ENCODE assay signal across 25 cellular contexts in genomic region chr21:30372139-30372770, GRCh38. TPM values are rescaled to one million over a fixed set of nuclear protein-coding genes. Genes with fewer than 3 reads are reported as not detected.
A peak's percentile ranks its signal among the peaks of the same experiment; 100 is the strongest.
DNase-seq lines count a peak whose midpoint lies in the region; ATAC-seq, FAIRE-seq and TF ChIP-seq lines count a peak whose summit lies in the region.
"Had no signal": no experiment of that assay in that cellular context is flagged by ENCODE, and none has a peak within 500 bp of the region (broad histone marks: within the 10 kb centered on the region; RNA-seq: fewer than 3 reads in every experiment).

Gene KRTAP13-2, minus strand, starts transcription at chr21:30372271. Its CDS starts 58 bp downstream, at chr21:30372213.

- no peaks in the 10 kb centered on the region for H4K20me1 ChIP-seq in PC-3 (ENCODE audit: low read length)
- H4K20me1 ChIP-seq: BLaER1 had no signal

- H3K9me3 ChIP-seq in PC-3 (ENCODE audit: low read length) (no peaks in the 10 kb centered on the region), mucosa of descending colon (no peaks in the 10 kb centered on the region)
- H3K9me3 ChIP-seq: BLaER1, HAP-1 had no signal

- H3F3A ChIP-seq in PC-3 (ENCODE audit: low read length, unreplicated experiment) = no peaks in the 10 kb centered on the region

- H3K4me2 ChIP-seq in PC-3 (ENCODE audit: low read length) = no peak within 1 kb of the TSS
- H3K4me2 ChIP-seq: BLaER1 had no signal

- BruUV-seq in PC-3 (replicated peaks; lab: Mats Ljungman, UMichigan) = no TSS peak

- no peak within 1 kb of the TSS for H2AFZ ChIP-seq in PC-3 (ENCODE audit: low read length)

- CTCF ChIA-PET in PC-3 (lab: Charles Lee) = interaction anchor here (0.7 kb wide), 1 partner anchor 38 kb away, joined by 5 read pairs; no protein-coding TSS in a partner anchor

- intact Hi-C loops in PC-3 (cut with micrococcal nuclease) (no loop called here), mucosa of descending colon (cut with DNase I, micrococcal nuclease) (no loop called here)

- no peaks in the 10 kb centered on the region for H3K9me2 ChIP-seq in PC-3 (replicated peaks; ENCODE audit: low read length)

- H3K27me3 ChIP-seq in PC-3 (ENCODE audit: low read length) = peaks cover 14% of the 10 kb centered on the region
- H3K27me3 ChIP-seq in bronchial epithelial cell (ENCODE audit: control insufficient read depth, insufficient read depth, low read length) = no peaks in the 10 kb centered on the region
- H3K27me3 ChIP-seq: BLaER1 had no signal

- TF ChIP-seq CTCF in PC-3 (conservative IDR thresholded peaks at IDR 0.05; ENCODE audit: low read depth, low read length) = no peak
- TF ChIP-seq CTCF in bronchial epithelial cell (IDR thresholded peaks at IDR 0.05; ENCODE audit: insufficient read depth, low read length, severe bottlenecking) = no peak
- no peak for TF ChIP-seq CTCF in mucosa of descending colon (IDR thresholded peaks at IDR 0.05)

- peak; percentile 48 for ATAC-seq in PC-3
- peak; percentile 96 for ATAC-seq in mucosa of descending colon
- ATAC-seq in HG03095 (IDR thresholded peaks at IDR 0.05; ENCODE audit: unreplicated experiment) = no peak
- no peak for ATAC-seq in GM18520 (IDR thresholded peaks at IDR 0.05; ENCODE audit: unreplicated experiment)
- ATAC-seq: CD8-positive, alpha-beta T cell; GM12878 had no signal

- peak; percentile 55 for FAIRE-seq in bronchial epithelial cell (lab: Jason Lieb, UNC)
- FAIRE-seq: A204.1, D721Med, GM12878, H54 had no signal

- H3K36me3 ChIP-seq in PC-3 (ENCODE audit: low read depth, low read length) (no peaks in the 10 kb centered on the region), bronchial epithelial cell (ENCODE audit: control insufficient read depth, insufficient read depth, low read length) (no peaks in the 10 kb centered on the region), mucosa of descending colon (ENCODE audit: low read depth) (no peaks in the 10 kb centered on the region)
- H3K36me3 ChIP-seq: BLaER1, HAP-1 had no signal

- no peaks in the 10 kb centered on the region for H3K79me2 ChIP-seq in PC-3 (ENCODE audit: low read length)

- H3K4me3 ChIP-seq in PC-3 (ENCODE audit: low read length) (no peak within 1 kb of the TSS), bronchial epithelial cell (ENCODE audit: low read depth, low read length) (no peak within 1 kb of the TSS), mucosa of descending colon (no peak within 1 kb of the TSS)
- H3K4me3 ChIP-seq: BLaER1, GM12878, HAP-1 had no signal

- POLR2A ChIA-PET in PC-3 (lab: Charles Lee; ENCODE audit: unreplicated experiment) = no interaction called here

- no peak within 1 kb of the TSS for H3K9ac ChIP-seq in PC-3 (ENCODE audit: low read length)
- H3K9ac ChIP-seq: BLaER1 had no signal

- DNase-seq in COLO829 (ENCODE audit: low spot score) (peak; percentile 38), PC-3 (peak; percentile 45), bronchial epithelial cell (ENCODE audit: low read depth) (no peak), mucosa of descending colon (peak in 1 of 3 donors; percentile 3), LoVo (ENCODE audit: low spot score) (no peak), NCI-H2029 (lab: John Stamatoyannopoulos, UW) (no peak)
- DNase-seq: CD4-positive, CD25-positive, alpha-beta regulatory T cell; CD8-positive, alpha-beta T cell; DMS 273 treated with DMSO at 0.1 percent for 48 hours; DMS79; EL; GDM1; GOT3; HFFc6 had no signal

- no peak within 1 kb of the TSS for H3K27ac ChIP-seq in PC-3 (ENCODE audit: low read length)
- H3K27ac ChIP-seq: 22Rv1, BLaER1, C4-2B had no signal

- H3K4me1 ChIP-seq in PC-3 (ENCODE audit: insufficient read depth, low read length) = no peaks in the 10 kb centered on the region
- peaks cover 4% of the 10 kb centered on the region for H3K4me1 ChIP-seq in mucosa of descending colon (ENCODE audit: low read depth)
- H3K4me1 ChIP-seq: BLaER1, HAP-1 had no signal

RNA-seq across cellular contexts. Expression of gene KRTAP13-2, which starts in this region (rescaled TPM):
- total RNA-seq in PC-3 (2014; rRNA removed) (not detected in 2 replicates), bronchial epithelial cell (not detected in 2 replicates), mucosa of descending colon (10 to 100 TPM in 1 of 3 donors, 1 to 10 TPM in 1, under 1 TPM in 1; 0.47 to 15.0 (median 2.9) TPM)
- total RNA-seq: B cell; CD4-positive, CD25-positive, alpha-beta regulatory T cell; CD8-positive, alpha-beta T cell; GM12878; HFFc6 had no signal

Comparison
In these comparisons a context has a peak if more than half of its experiments do, and no peak if none do; other contexts are left out.
1. Peak in DNase-seq and ATAC-seq in PC-3; RNA of the gene not detected or under 1 TPM.